Comparison of ENCODE assay signal across 8 cellular contexts in genomic region chr2:178522950-178523595, GRCh38. TPM values are rescaled to one million over a fixed set of nuclear protein-coding genes. Genes with fewer than 3 reads are reported as not detected.
DNase-seq lines count a peak whose midpoint lies in the region; ATAC-seq and TF ChIP-seq lines count a peak whose summit lies in the region.

No MANE protein-coding gene starts in this region.

- H3K4me3 Mint-ChIP-seq in nephron: peak overlapping the region; percentile 96 to 99 (median 97)

- peaks cover 3% of the 10 kb centered on the region for H3K4me1 Mint-ChIP-seq in nephron

- peak overlapping the region; percentile 47 to 64 (median 57) for H3K27ac ChIP-seq in Peyer's patch

- no peaks in the 10 kb centered on the region for H3K27me3 Mint-ChIP-seq in nephron (ENCODE audit: low read depth)

- ATAC-seq in GM19452 (IDR thresholded peaks at IDR 0.05; ENCODE audit: unreplicated experiment): peak; percentile 85

- peaks cover 9% of the 10 kb centered on the region for H3K36me3 Mint-ChIP-seq in nephron (ENCODE audit: low read depth)

- peak overlapping the region; percentile 91 to 94 (median 92) for H3K27ac Mint-ChIP-seq in nephron

- no peaks in the 10 kb centered on the region for H3K9me3 Mint-ChIP-seq in nephron

- H3K4me1 ChIP-seq in Peyer's patch: no peaks in the 10 kb centered on the region

- peak; percentile 34 to 80 (median 64) for TF ChIP-seq CTCF in Peyer's patch (IDR thresholded peaks at IDR 0.05)
- peak; percentile 84 to 90 (median 89) for TF ChIP-seq CTCF in nephron (IDR thresholded peaks at IDR 0.05; ENCODE audit: unreplicated experiment in 3 of 3)

- no peaks in the 10 kb centered on the region for H3K27me3 ChIP-seq in Peyer's patch

- TF ChIP-seq POLR2A in Peyer's patch (IDR thresholded peaks at IDR 0.05): peak in 1 of 2 donors; percentile 28

- peak overlapping the region; percentile 54 to 71 (median 56) for H3K4me3 ChIP-seq in Peyer's patch

- DNase-seq in CMK (ENCODE audit: low read depth) (peak; percentile 76), HPDE6-E6E7 (ENCODE audit: extremely low spot score) (peak; percentile 53), Peyer's patch (peak; percentile 76 to 90 (median 76)), fibroblast of the conjunctiva (ENCODE audit: low read depth) (peak; percentile 74)
- DNase-seq in activated T-helper 9 cell treated with anti-CD3 and anti-CD28 coated beads, Interleukin-2, amount 50 U/mL, for 16 hours (ENCODE audit: low read depth): peak; percentile 76
- peak; percentile 75 for DNase-seq in stimulated activated naive CD4-positive, alpha-beta T cell treated with Interleukin-2 at 50 U/mL for 16 hours (lab: John Stamatoyannopoulos, UW)

- peaks cover 0 to 8% (median 0%) of the 10 kb centered on the region in 3 donors for H3K36me3 ChIP-seq in Peyer's patch

- H3K9me3 ChIP-seq in Peyer's patch: no peaks in the 10 kb centered on the region

RNA-seq across cellular contexts. Expression of gene PLEKHA3, which starts 42.8 kb away (rescaled TPM):
- total RNA-seq in Peyer's patch: 10 to 100 TPM in 1 of 4 donors, 1 to 10 TPM in 3; 7.4 to 13.3 (median 8.6) TPM

RNA-seq across cellular contexts. Expression of gene FKBP7, which starts 44.7 kb away (rescaled TPM):
- total RNA-seq in Peyer's patch: 1 to 10 TPM in 2 of 4 donors, under 1 TPM in 2; 0.53 to 5.3 (median 1.0) TPM

Comparison
In these comparisons a context has a peak if more than half of its experiments do, and no peak if none do; other contexts are left out.
1. Peak in every context shown above with its lines: DNase-seq, ATAC-seq, H3K4me3 ChIP-seq and H3K27ac ChIP-seq.